In genomic region chr17:35901776-35902175, GRCh38 we compare ENCODE assay signal across 31 cellular contexts. TPM values are rescaled to one million over a fixed set of nuclear protein-coding genes. Genes with fewer than 3 reads are reported as not detected.
"Had no signal": no experiment of that assay in that cellular context is flagged by ENCODE, and none has a peak within 500 bp of the region (broad histone marks: within the 10 kb centered on the region; RNA-seq: fewer than 3 reads in every experiment).

No MANE protein-coding gene starts in this region.

- DNase-seq: activated CD4-positive, alpha-beta memory T cell treated with anti-CD3 and anti-CD28 coated beads for 36 hours; activated CD4-positive, alpha-beta T cell treated with anti-CD3 and anti-CD28 coated beads, Interleukin-2, amount 10 ng/mL, durations not matched to agents 24 days and 14 days; activated effector memory CD4-positive, alpha-beta T cell treated with anti-CD3 and anti-CD28 coated beads, Interleukin-2, amount 50 U/mL, for 16 hours; activated naive CD4-positive, alpha-beta T cell treated with anti-CD3 and anti-CD28 coated beads for 36 hours; activated naive CD8-positive, alpha-beta T cell treated with anti-CD3 and anti-CD28 coated beads, Interleukin-2, amount 10 ng/mL, durations not matched to agents 7 days and 5 days; activated T-cell treated with anti-CD3 and anti-CD28 coated beads, Interleukin-2, amount 50 U/mL, for 1 hour; amniotic stem cell; central memory CD4-positive, alpha-beta T cell; head of caudate nucleus; hippocampal formation; kidney; midbrain; naive thymus-derived CD8-positive, alpha-beta T cell; right lobe of liver; stimulated activated CD4-positive, alpha-beta T cell treated with anti-CD3 and anti-CD28 coated beads, Interleukin-12 subunit alpha, Interleukin-12 subunit beta, amount 100 ng/mL, for 4 hours; stimulated activated CD4-positive, alpha-beta T cell treated with anti-CD3 and anti-CD28 coated beads, Interleukin-4, amount 100 ng/mL, for 24 hours; transverse colon; uterus had no signal

- H3K36me3 Mint-ChIP-seq: activated CD4-positive, alpha-beta memory T cell treated with anti-CD3 and anti-CD28 coated beads for 36 hours; naive thymus-derived CD8-positive, alpha-beta T cell; stimulated activated memory B cell treated with anti-CD40 and anti-IgM and Interleukin-4, amounts not matched to agents 10 μg/mL and 1 μg/mL and 100 μg/mL, for 72 hours had no signal

- H3K4me1 Mint-ChIP-seq: stimulated activated memory B cell treated with anti-CD40 and anti-IgM and Interleukin-4, amounts not matched to agents 10 μg/mL and 1 μg/mL and 100 μg/mL, for 72 hours had no signal

- ATAC-seq: activated CD4-positive, CD25-positive, alpha-beta regulatory T cell treated with anti-CD3 and anti-CD28 coated beads, Interleukin-2, amount 50 U/mL, for 24 hours; right lobe of liver; stimulated activated memory B cell treated with anti-CD40 and anti-IgM and Interleukin-4, amounts not matched to agents 10 μg/mL and 1 μg/mL and 100 μg/mL, for 72 hours had no signal

- H3K4me3 Mint-ChIP-seq: activated CD4-positive, alpha-beta memory T cell treated with anti-CD3 and anti-CD28 coated beads for 36 hours; activated CD4-positive, alpha-beta T cell treated with anti-CD3 and anti-CD28 coated beads, Interleukin-2, amount 10 ng/mL, durations not matched to agents 24 days and 14 days; activated naive CD4-positive, alpha-beta T cell treated with anti-CD3 and anti-CD28 coated beads for 36 hours; activated T-helper 1 cell treated with anti-CD3 and anti-CD28 coated beads, Interleukin-12 subunit alpha, Interleukin-12 subunit beta, Interleukin-2, Interleukin-4 antibody, amounts not matched to agents 30 ng/mL and 10 ng/mL and 1 ng/mL, durations not matched to agents 14 hours and 24 hours and 36 hours; dendritic cell treated with granulocyte-macrophage colony-stimulating factor and Interleukin-4, amounts not matched to agents 40 ng/mL and 50 ng/mL, for 4 days; stimulated activated memory B cell treated with anti-CD40 and anti-IgM and Interleukin-4, amounts not matched to agents 10 μg/mL and 1 μg/mL and 100 μg/mL, for 72 hours had no signal

- H3K27ac Mint-ChIP-seq: activated CD4-positive, alpha-beta memory T cell treated with anti-CD3 and anti-CD28 coated beads for 36 hours; activated CD4-positive, alpha-beta T cell treated with anti-CD3 and anti-CD28 coated beads, Interleukin-2, amount 10 ng/mL, durations not matched to agents 24 days and 14 days; activated naive CD4-positive, alpha-beta T cell treated with anti-CD3 and anti-CD28 coated beads for 36 hours; activated T-helper 1 cell treated with anti-CD3 and anti-CD28 coated beads, Interleukin-12 subunit alpha, Interleukin-12 subunit beta, Interleukin-2, Interleukin-4 antibody, amounts not matched to agents 30 ng/mL and 10 ng/mL and 1 ng/mL, durations not matched to agents 14 hours and 24 hours and 36 hours; dendritic cell treated with granulocyte-macrophage colony-stimulating factor and Interleukin-4, amounts not matched to agents 40 ng/mL and 50 ng/mL, for 4 days; progenitor cell of endocrine pancreas; stimulated activated memory B cell treated with anti-CD40 and anti-IgM and Interleukin-4, amounts not matched to agents 10 μg/mL and 1 μg/mL and 100 μg/mL, for 72 hours had no signal

- H3K27me3 Mint-ChIP-seq: activated CD4-positive, alpha-beta memory T cell treated with anti-CD3 and anti-CD28 coated beads for 36 hours; activated CD4-positive, alpha-beta T cell treated with anti-CD3 and anti-CD28 coated beads, Interleukin-2, amount 10 ng/mL, durations not matched to agents 24 days and 14 days; activated naive CD8-positive, alpha-beta T cell treated with anti-CD3 and anti-CD28 coated beads, Interleukin-2, amount 10 ng/mL, durations not matched to agents 7 days and 5 days; dendritic cell treated with granulocyte-macrophage colony-stimulating factor and Interleukin-4, amounts not matched to agents 40 ng/mL and 50 ng/mL, for 4 days; stimulated activated memory B cell treated with anti-CD40 and anti-IgM and Interleukin-4, amounts not matched to agents 10 μg/mL and 1 μg/mL and 100 μg/mL, for 72 hours had no signal

- H3K9me3 Mint-ChIP-seq: activated CD4-positive, alpha-beta memory T cell treated with anti-CD3 and anti-CD28 coated beads for 36 hours; activated CD4-positive, alpha-beta T cell treated with anti-CD3 and anti-CD28 coated beads, Interleukin-2, amount 10 ng/mL, durations not matched to agents 24 days and 14 days; activated naive CD4-positive, alpha-beta T cell treated with anti-CD3 and anti-CD28 coated beads for 36 hours; activated naive CD8-positive, alpha-beta T cell treated with anti-CD3 and anti-CD28 coated beads, Interleukin-2, amount 10 ng/mL, durations not matched to agents 7 days and 5 days; activated T-helper 1 cell treated with anti-CD3 and anti-CD28 coated beads, Interleukin-12 subunit alpha, Interleukin-12 subunit beta, Interleukin-2, Interleukin-4 antibody, amounts not matched to agents 30 ng/mL and 10 ng/mL and 1 ng/mL, durations not matched to agents 14 hours and 24 hours and 36 hours; dendritic cell treated with granulocyte-macrophage colony-stimulating factor and Interleukin-4, amounts not matched to agents 40 ng/mL and 50 ng/mL, for 4 days; naive thymus-derived CD8-positive, alpha-beta T cell; stimulated activated memory B cell treated with anti-CD40 and anti-IgM and Interleukin-4, amounts not matched to agents 10 μg/mL and 1 μg/mL and 100 μg/mL, for 72 hours had no signal

RNA-seq across cellular contexts. Expression of gene CCL5, which starts 21.6 kb away (rescaled TPM):
- total RNA-seq: progenitor cell of endocrine pancreas, renal cortical epithelial cell had no signal

RNA-seq across cellular contexts. Expression of gene RDM1, which starts 28.8 kb away (rescaled TPM):
- total RNA-seq: breast epithelium, esophagus muscularis mucosa, kidney, lower leg skin, right lobe of liver, skeletal muscle tissue, suprapubic skin had no signal

RNA-seq across cellular contexts. Expression of gene HEATR9, which starts 33.1 kb away (rescaled TPM):
- total RNA-seq: activated CD4-positive, alpha-beta T cell treated with anti-CD3 and anti-CD28 coated beads, Interleukin-2, amount 10 ng/mL, durations not matched to agents 24 days and 14 days; activated naive CD4-positive, alpha-beta T cell treated with anti-CD3 and anti-CD28 coated beads for 36 hours; lower leg skin; osteoblast; progenitor cell of endocrine pancreas; renal cortical epithelial cell; right lobe of liver; skeletal muscle tissue; suprapubic skin; transverse colon; uterus had no signal

RNA-seq across cellular contexts. Expression of gene LYZL6, which starts 41.7 kb away (rescaled TPM):
- total RNA-seq: activated CD4-positive, alpha-beta memory T cell treated with anti-CD3 and anti-CD28 coated beads for 36 hours; activated CD4-positive, alpha-beta T cell treated with anti-CD3 and anti-CD28 coated beads, Interleukin-2, amount 10 ng/mL, durations not matched to agents 24 days and 14 days; activated naive CD4-positive, alpha-beta T cell treated with anti-CD3 and anti-CD28 coated beads for 36 hours; activated naive CD8-positive, alpha-beta T cell treated with anti-CD3 and anti-CD28 coated beads, Interleukin-2, amount 10 ng/mL, durations not matched to agents 7 days and 5 days; activated T-helper 1 cell treated with anti-CD3 and anti-CD28 coated beads, Interleukin-12 subunit alpha, Interleukin-12 subunit beta, Interleukin-2, Interleukin-4 antibody, amounts not matched to agents 30 ng/mL and 10 ng/mL and 1 ng/mL, durations not matched to agents 14 hours and 24 hours and 36 hours; breast epithelium; esophagus muscularis mucosa; kidney; lower leg skin; naive thymus-derived CD8-positive, alpha-beta T cell; osteoblast; progenitor cell of endocrine pancreas; renal cortical epithelial cell; right lobe of liver; skeletal muscle tissue; suprapubic skin; T-helper 1 cell treated with Interleukin-12 subunit alpha and Interleukin-12 subunit beta and Interleukin-4 antibody, amounts not matched to agents 30 ng/mL and 1 ng/mL, for 36 hours; transverse colon; uterus had no signal
